Comparison of ENCODE assay signal across 8 cellular contexts in the genomic region with DNA sequence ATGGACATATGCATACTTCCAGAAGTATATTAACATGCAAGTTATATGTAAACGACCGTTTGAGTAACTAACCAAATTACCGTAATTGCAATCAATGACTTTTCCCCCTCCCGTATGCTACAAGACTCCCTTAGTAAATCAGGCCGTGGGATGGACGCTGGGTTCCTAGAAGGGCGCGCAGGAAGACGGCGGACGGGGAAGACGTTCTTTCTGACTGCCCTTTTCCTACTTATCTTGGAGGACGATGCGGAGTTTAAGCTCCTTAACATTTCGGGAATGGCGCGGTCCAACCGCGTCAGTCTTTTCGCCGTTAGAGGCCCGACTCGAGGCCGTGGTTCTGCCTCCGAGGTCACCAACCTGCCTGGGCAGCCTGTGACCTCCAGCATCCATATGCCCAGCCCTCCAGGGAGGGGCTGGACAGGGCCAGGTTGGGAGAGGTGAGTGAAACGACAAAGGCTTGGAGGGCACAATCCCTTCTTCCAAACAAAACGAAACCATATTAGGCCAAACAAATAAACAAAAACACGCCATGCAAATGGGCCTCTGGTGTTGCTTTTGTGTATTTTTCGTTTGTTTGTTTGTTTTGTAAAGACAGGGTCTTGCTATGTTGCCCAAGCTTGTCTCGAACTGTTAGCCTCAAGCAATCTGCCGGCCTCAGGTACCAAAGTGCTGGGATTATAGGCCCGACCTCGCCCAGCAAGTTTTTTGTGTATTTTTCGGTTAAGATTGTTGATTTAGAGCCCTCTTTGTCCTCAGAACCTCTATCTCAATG. TPM values are rescaled to one million over a fixed set of nuclear protein-coding genes. Genes with fewer than 3 reads are reported as not detected.
DNase-seq lines count a peak whose midpoint lies in the region; ATAC-seq, FAIRE-seq and TF ChIP-seq lines count a peak whose summit lies in the region.

No MANE protein-coding gene starts in this region.

- H3K9me2 ChIP-seq in OCI-LY1 (ENCODE audit: low read depth, low read length), result no peaks in the 10 kb centered on the region

- H2AFZ ChIP-seq in OCI-LY1 (ENCODE audit: low read length), result no peak overlapping the region

- peak; percentile 40 for DNase-seq in COLO668 (lab: John Stamatoyannopoulos, UW; ENCODE audit: unreplicated experiment)
- peak; percentile 23 for DNase-seq in urothelium cell line (ENCODE audit: low spot score)
- DNase-seq in 8988T, result no peak
- DNase-seq in mucosa of gallbladder (ENCODE audit: low spot score), result no peak

- peak overlapping the region; percentile 65 for H3K9ac ChIP-seq in OCI-LY1 (ENCODE audit: low read length)

- peaks cover 21% of the 10 kb centered on the region for H3K36me3 ChIP-seq in OCI-LY1 (ENCODE audit: insufficient read depth, low read length)
- H3K36me3 ChIP-seq in mesodermal cell (ENCODE audit: control insufficient read depth, insufficient read depth, low read length), result peaks cover 21% of the 10 kb centered on the region

- intact Hi-C loops in dendritic cell treated with granulocyte-macrophage colony-stimulating factor and Interleukin-4, amounts not matched to agents 40 ng/mL and 50 ng/mL, for 4 days (cut with micrococcal nuclease), result loop anchor here (1.0 to 2.0 kb wide), 4 partner anchors 17 to 71 kb away; partner anchors contain the start of genes PSMB4, RFX5 and ZNF687

- ATAC-seq in GM21717 (IDR thresholded peaks at IDR 0.05; ENCODE audit: unreplicated experiment), result peak; percentile 7

- WGBS in mesodermal cell (ENCODE audit: insufficient coverage in 2 of 2), 2 experiments, result 47 to 62% methylated on average over 26 to 29 of the region's 34 CpGs

- H3K36me3 Mint-ChIP-seq in dendritic cell treated with granulocyte-macrophage colony-stimulating factor and Interleukin-4, amounts not matched to agents 40 ng/mL and 50 ng/mL, for 4 days (ENCODE audit: low read depth), result peaks cover 46% of the 10 kb centered on the region

- no peaks in the 10 kb centered on the region for H3K27me3 Mint-ChIP-seq in dendritic cell treated with granulocyte-macrophage colony-stimulating factor and Interleukin-4, amounts not matched to agents 40 ng/mL and 50 ng/mL, for 4 days

- H3K4me3 Mint-ChIP-seq in dendritic cell treated with granulocyte-macrophage colony-stimulating factor and Interleukin-4, amounts not matched to agents 40 ng/mL and 50 ng/mL, for 4 days, result peak overlapping the region; percentile 90

- peak overlapping the region; percentile 90 for H3K27ac Mint-ChIP-seq in dendritic cell treated with granulocyte-macrophage colony-stimulating factor and Interleukin-4, amounts not matched to agents 40 ng/mL and 50 ng/mL, for 4 days

- H3K9me3 Mint-ChIP-seq in dendritic cell treated with granulocyte-macrophage colony-stimulating factor and Interleukin-4, amounts not matched to agents 40 ng/mL and 50 ng/mL, for 4 days, result no peaks in the 10 kb centered on the region

- no peak overlapping the region for H3K27ac ChIP-seq in OCI-LY1 (ENCODE audit: low read depth, low read length, poor library complexity, severe bottlenecking)
- H3K27ac ChIP-seq in mesodermal cell (ENCODE audit: low read depth, low read length, severe bottlenecking), result peak overlapping the region; percentile 98

- TF ChIP-seq CTCF in OCI-LY1 (IDR thresholded peaks at IDR 0.05; ENCODE audit: low read length), result no peak

- H3K9me3 ChIP-seq in OCI-LY1 (ENCODE audit: low read length) (no peaks in the 10 kb centered on the region), mesodermal cell (ENCODE audit: control insufficient read depth, low read length) (no peaks in the 10 kb centered on the region)

- H4K20me1 ChIP-seq in OCI-LY1 (ENCODE audit: insufficient read depth, low read length), result no peaks in the 10 kb centered on the region

- H3K4me3 ChIP-seq in OCI-LY1 (ENCODE audit: low read depth, low read length, poor library complexity, severe bottlenecking) (peak overlapping the region; percentile 62), mesodermal cell (ENCODE audit: extremely low read depth, insufficient read depth, low read length, poor library complexity, severe bottlenecking) (peak overlapping the region; percentile 79)

- H3K27me3 ChIP-seq in OCI-LY1 (ENCODE audit: insufficient read depth, low read length), result no peaks in the 10 kb centered on the region

- H3F3A ChIP-seq in OCI-LY1 (ENCODE audit: insufficient read depth, low read length), result 0 out of 2 replicates have a peak, but pooled peaks cover 4% of the 10 kb centered on the region

- no peak for FAIRE-seq in urothelium cell line (lab: Jason Lieb, UNC)

- H3K4me1 ChIP-seq in OCI-LY1 (ENCODE audit: insufficient read depth, low read length, severe bottlenecking) (peaks cover 20% of the 10 kb centered on the region), mesodermal cell (ENCODE audit: control insufficient read depth, insufficient read depth, low read length, poor library complexity, severe bottlenecking) (peaks cover 13% of the 10 kb centered on the region)

- H3K4me1 Mint-ChIP-seq in dendritic cell treated with granulocyte-macrophage colony-stimulating factor and Interleukin-4, amounts not matched to agents 40 ng/mL and 50 ng/mL, for 4 days (ENCODE audit: low read depth), result peaks cover 43% of the 10 kb centered on the region

- peaks cover 5% of the 10 kb centered on the region; the same call in 1 of the 2 replicates for H3K79me2 ChIP-seq in OCI-LY1 (ENCODE audit: insufficient read depth, low read length)

- H3K4me2 ChIP-seq in OCI-LY1 (ENCODE audit: low read length), result peak overlapping the region; percentile 85

RNA-seq across cellular contexts. Expression of gene PI4KB, which starts 0.9 kb away (rescaled TPM):
- polyA plus RNA-seq in mesodermal cell (2013, experiment 1 of 2), result 33.9 TPM
- 31.7 TPM for polyA plus RNA-seq in mesodermal cell (2013, experiment 2 of 2)
- total RNA-seq in mucosa of gallbladder, result 71.4 TPM

RNA-seq across cellular contexts. Expression of gene RFX5, which starts 19.0 kb away (rescaled TPM):
- 42.8 TPM for polyA plus RNA-seq in mesodermal cell (2013, experiment 1 of 2)
- 45.9 TPM for polyA plus RNA-seq in mesodermal cell (2013, experiment 2 of 2)
- total RNA-seq in mucosa of gallbladder, result 50.9 TPM

RNA-seq across cellular contexts. Expression of gene SELENBP1, which starts 44.4 kb away (rescaled TPM):
- polyA plus RNA-seq in mesodermal cell (2013, experiment 1 of 2), result 45.9 TPM
- polyA plus RNA-seq in mesodermal cell (2013, experiment 2 of 2), result 40.1 TPM
- total RNA-seq in mucosa of gallbladder, result 180 TPM

RNA-seq across cellular contexts. Expression of gene ZNF687, which starts 46.0 kb away (rescaled TPM):
- 18.9 TPM for polyA plus RNA-seq in mesodermal cell (2013, experiment 1 of 2)
- 19.5 TPM for polyA plus RNA-seq in mesodermal cell (2013, experiment 2 of 2)
- total RNA-seq in mucosa of gallbladder, result 40.4 TPM

Comparison
In these comparisons a context has a peak if more than half of its experiments do, and no peak if none do; other contexts are left out.
1. DNase-seq: peak in COLO668 (single experiment) and urothelium cell line (single experiment); none in 8988T (single experiment) and mucosa of gallbladder (single experiment).